ENCODE assay signal across 13 cellular contexts in the genomic region with DNA sequence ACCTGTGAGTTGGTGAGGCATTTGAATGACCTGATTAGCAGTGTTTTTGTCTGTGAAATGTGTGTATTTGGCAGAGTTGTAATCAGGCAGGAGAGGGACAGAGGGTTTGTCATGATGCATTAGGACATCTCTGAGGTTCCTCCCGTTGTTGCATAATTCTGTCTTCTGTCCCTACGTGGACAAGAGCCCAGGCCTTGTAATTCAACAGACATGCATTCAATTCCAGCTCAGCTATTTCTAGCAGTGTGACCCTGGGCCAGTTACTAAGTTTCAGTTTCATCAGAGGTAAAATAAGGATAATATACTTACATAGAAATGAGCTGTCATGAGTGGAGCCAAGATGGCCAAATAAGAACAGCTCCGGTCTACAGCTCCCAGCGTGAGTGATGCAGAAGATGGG.
DNase-seq lines count a peak whose midpoint lies in the region; ATAC-seq and TF ChIP-seq lines count a peak whose summit lies in the region.
"Had no signal": no experiment of that assay in that cellular context is flagged by ENCODE, and none has a peak within 500 bp of the region (broad histone marks: within the 10 kb centered on the region; RNA-seq: fewer than 3 reads in every experiment).

No MANE protein-coding gene starts in this region.

- TF ChIP-seq CTCF in epithelial cell of esophagus (IDR thresholded peaks at IDR 0.05; ENCODE audit: insufficient read depth, low read depth, low read length, missing control alignments) (no peak), right lobe of liver (IDR thresholded peaks at IDR 0.05) (no peak), tibial artery (IDR thresholded peaks at IDR 0.05) (no peak)

- WGBS in right lobe of liver (ENCODE audit: insufficient coverage, low coverage, low lambda C conversion rate, missing lambda C conversion rate) = 53% methylated on average over 4 of the region's 4 CpGs

- H3K4me3 ChIP-seq in epithelial cell of esophagus (ENCODE audit: low read length) (no peak overlapping the region), right lobe of liver (no peak overlapping the region), tibial artery (no peak overlapping the region)

- H3K27me3 ChIP-seq in right lobe of liver (no peaks in the 10 kb centered on the region), tibial artery (no peaks in the 10 kb centered on the region)

- intact Hi-C loops in right lobe of liver (cut with DNase I) = no loop called here
- intact Hi-C loops in tibial artery (cut with DNase I; ENCODE audit: low total_unique reads) = no loop called here

- H3K36me3 ChIP-seq in right lobe of liver (no peaks in the 10 kb centered on the region), tibial artery (no peaks in the 10 kb centered on the region)

- DNase-seq in M059J (ENCODE audit: low read depth) = peak; percentile 18
- DNase-seq in epithelial cell of esophagus (ENCODE audit: low read depth) = peak; percentile 20
- DNase-seq in right lobe of liver = peak in 1 of 3 donors; percentile 59
- DNase-seq in tibial artery = peak; percentile 76 to 83
- DNase-seq in activated CD4-positive, alpha-beta T cell treated with anti-CD3 and anti-CD28 coated beads for 1 hour = no peak
- no peak for DNase-seq in NCI-H524 treated with DMSO at 0.1 percent for 48 hours (lab: John Stamatoyannopoulos, UW)
- DNase-seq in NCI-H2171 treated with DMSO at 0.1 percent for 48 hours (lab: John Stamatoyannopoulos, UW) = no peak
- no peak for DNase-seq in DMS79 (lab: John Stamatoyannopoulos, UW)
- DNase-seq: activated CD4-positive, alpha-beta T cell treated with anti-CD3 and anti-CD28 coated beads for 4 hours; immature natural killer cell; naive B cell; small intestine had no signal

- H3K4me1 ChIP-seq in right lobe of liver = no peaks in the 10 kb centered on the region
- peaks cover 0 to 20% (median 11%) of the 10 kb centered on the region in 4 donors for H3K4me1 ChIP-seq in tibial artery

- H3K9me3 ChIP-seq in right lobe of liver = no peaks in the 10 kb centered on the region
- peaks cover 0 to 6% (median 0%) of the 10 kb centered on the region in 3 donors for H3K9me3 ChIP-seq in tibial artery

- TF ChIP-seq POLR2A in right lobe of liver (IDR thresholded peaks at IDR 0.05) = no peak

- peak; percentile 65 to 100 (median 90) for ATAC-seq in right lobe of liver

- H3K27ac ChIP-seq in right lobe of liver (peak overlapping the region in 1 of 3 donors; percentile 38), tibial artery (peak overlapping the region; percentile 46 to 57)
- H3K27ac ChIP-seq: HL-60 had no signal

Comparison
In these comparisons a context has a peak if more than half of its experiments do, and no peak if none do; other contexts are left out.
1. DNase-seq: peak in M059J (single experiment), epithelial cell of esophagus (single experiment) and tibial artery (2 of 2); none in activated CD4-positive, alpha-beta T cell treated with anti-CD3 and anti-CD28 coated beads for 1 hour (single experiment), NCI-H524 treated with DMSO at 0.1 percent for 48 hours (single experiment), NCI-H2171 treated with DMSO at 0.1 percent for 48 hours (single experiment) and DMS79 (single experiment).